Comparison of ENCODE assay signal across 8 cellular contexts in genomic region chr6:116461563-116462507, GRCh38. TPM values are rescaled to one million over a fixed set of nuclear protein-coding genes. Genes with fewer than 3 reads are reported as not detected.
DNase-seq lines count a peak whose midpoint lies in the region; ATAC-seq, FAIRE-seq and TF ChIP-seq lines count a peak whose summit lies in the region.

No MANE protein-coding gene starts in this region.

- H3K27me3 ChIP-seq in cardiac muscle cell: peaks cover 55% of the 10 kb centered on the region

- DNase-seq in GM18507 (ENCODE audit: extremely low spot score, insufficient read length, low read depth) (peak; percentile 68), NCI-H345 treated with DMSO at 0.1 percent for 48 hours (lab: John Stamatoyannopoulos, UW; ENCODE audit: unreplicated experiment) (peak; percentile 33), cardiac muscle cell (ENCODE audit: low read depth in 1 of 2, low spot score in 1 of 2) (peak; percentile 71 to 78), posterior cingulate gyrus (peak in 8 of 10 donors; percentile 14 to 92 (median 40)), cerebellum (ENCODE audit: low spot score) (no peak), NK-92 (lab: John Stamatoyannopoulos, UW; ENCODE audit: unreplicated experiment) (no peak)
- DNase-seq in activated effector memory CD4-positive, alpha-beta T cell treated with anti-CD3 and anti-CD28 coated beads, Interleukin-2, amount 50 U/mL, for 16 hours: peak; percentile 69

- H3K9me3 ChIP-seq in cardiac muscle cell (ENCODE audit: low read depth): no peaks in the 10 kb centered on the region

- no peaks in the 10 kb centered on the region for H3K36me3 ChIP-seq in cardiac muscle cell

- peak; percentile 79 for FAIRE-seq in GM18507 (lab: Jason Lieb, UNC)

- peak overlapping the region; percentile 33 for H3K4me3 ChIP-seq in cardiac muscle cell

- H3K4me1 ChIP-seq in cardiac muscle cell (ENCODE audit: low read depth): no peaks in the 10 kb centered on the region

- ATAC-seq in HG02763 (IDR thresholded peaks at IDR 0.05; ENCODE audit: unreplicated experiment): peak; percentile 84

- no peak overlapping the region for H3K27ac ChIP-seq in cardiac muscle cell

- peak; percentile 7 for TF ChIP-seq CTCF in cardiac muscle cell (IDR thresholded peaks at IDR 0.05; ENCODE audit: low read depth, low read length)

- intact Hi-C loops in posterior cingulate gyrus (cut with DNase I): no loop called here

RNA-seq across cellular contexts. Expression of gene CALHM6, which starts 0.7 kb away (rescaled TPM):
- total RNA-seq in cardiac muscle cell (3.0 TPM in 1 of 2 replicates, not detected in the other), cerebellum (2.8 TPM)
- polyA plus RNA-seq in cardiac muscle cell: 1.9 and 4.9 TPM in 2 replicates

RNA-seq across cellular contexts. Expression of gene CALHM5, which starts 49.6 kb away (rescaled TPM):
- 0.11 TPM in 1 of 2 replicates, not detected in the other for total RNA-seq in cardiac muscle cell
- polyA plus RNA-seq in cardiac muscle cell: not detected in 2 replicates
- total RNA-seq in cerebellum: 0.91 TPM

Comparison
In these comparisons a context has a peak if more than half of its experiments do, and no peak if none do; other contexts are left out.
1. DNase-seq: peak in GM18507 (single experiment), NCI-H345 treated with DMSO at 0.1 percent for 48 hours (single experiment), activated effector memory CD4-positive, alpha-beta T cell treated with anti-CD3 and anti-CD28 coated beads, Interleukin-2, amount 50 U/mL, for 16 hours (single experiment), cardiac muscle cell (2 of 2) and posterior cingulate gyrus (8 of 10); none in cerebellum (single experiment) and NK-92 (single experiment).